Comparison of ENCODE assay signal across 1 cellular context in genomic region chr4:11470709-11471441, GRCh38.
TF ChIP-seq lines count a peak whose summit lies in the region.

No MANE protein-coding gene starts in this region.

TF ChIP-seq in GM23338, 12 proteins besides CTCF, POLR2A, EP300 and RAD21 (continued from another document):
- no peak for TF ChIP-seq ZNF462 (CRISPR knock-in tag; IDR thresholded peaks at IDR 0.05)
- no peak for TF ChIP-seq POLR2AphosphoS5 (IDR thresholded peaks at IDR 0.05; ENCODE audit: low read depth)
- TF ChIP-seq ZNF331 (CRISPR knock-in tag; IDR thresholded peaks at IDR 0.05; ENCODE audit: low read depth), result no peak
- TF ChIP-seq EZH2phosphoT487 (IDR thresholded peaks at IDR 0.05; ENCODE audit: unreplicated experiment), result no peak
- TF ChIP-seq ZNF114 (CRISPR knock-in tag; IDR thresholded peaks at IDR 0.05), result no peak
- TF ChIP-seq ETS1 (IDR thresholded peaks at IDR 0.05), result no peak
- TF ChIP-seq JUNB (IDR thresholded peaks at IDR 0.05; ENCODE audit: unreplicated experiment), result no peak
- no peak for TF ChIP-seq NANOG (IDR thresholded peaks at IDR 0.05; ENCODE audit: borderline replicate concordance)
